8 cellular contexts compared by ENCODE assay signal in the genomic region with DNA sequence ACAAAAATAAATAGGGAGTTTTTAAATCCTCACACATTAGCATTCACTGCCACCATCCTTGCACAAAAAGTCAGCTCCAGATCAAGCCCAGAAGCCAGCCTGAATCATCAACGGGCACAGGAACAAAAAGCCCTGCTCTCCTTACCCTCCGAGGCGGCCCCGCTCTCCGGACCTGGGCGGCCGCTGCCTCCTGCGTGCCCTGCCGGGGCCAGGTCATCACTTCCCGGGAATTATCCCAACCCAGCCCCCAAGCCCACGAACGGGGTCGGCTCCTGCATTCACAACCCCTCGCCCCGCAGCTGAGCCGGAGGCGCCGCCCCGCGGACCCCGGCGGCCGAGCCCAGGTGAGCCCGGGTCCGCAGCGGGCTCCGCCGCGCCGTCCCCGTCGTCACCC. TPM values are rescaled to one million over a fixed set of nuclear protein-coding genes. Genes with fewer than 3 reads are reported as not detected.
DNase-seq lines count a peak whose midpoint lies in the region; ATAC-seq and TF ChIP-seq lines count a peak whose summit lies in the region.

No MANE protein-coding gene starts in this region.

- intact Hi-C loops in left cardiac atrium (cut with DNase I) (no loop called here), left ventricle myocardium superior (cut with micrococcal nuclease) (no loop called here)

- no peaks in the 10 kb centered on the region for H3K9me3 Mint-ChIP-seq in activated naive CD8-positive, alpha-beta T cell treated with anti-CD3 and anti-CD28 coated beads, Interleukin-2, amount 10 ng/mL, durations not matched to agents 7 days and 5 days
- H3K9me3 Mint-ChIP-seq in immature natural killer cell: peaks cover 0 to 2% (median 0%) of the 10 kb centered on the region in 6 donors

- POLR2A ChIA-PET in activated naive CD8-positive, alpha-beta T cell treated with anti-CD3 and anti-CD28 coated beads, Interleukin-2, amount 10 ng/mL, durations not matched to agents 7 days and 5 days (lab: Charles Lee): interaction anchor here (0.8 to 8.1 kb wide), 17 partner anchors 9 to 815 kb away, joined by 3 to 298 read pairs (median 6); partner anchors contain the start of genes ADGRE5, ASF1B, BRD4 and TECR
- POLR2A ChIA-PET in GM10248 (lab: Yijun Ruan, JAX): interaction anchor here (0.6 to 1.6 kb wide), 10 partner anchors 8 to 482 kb away, joined by 3 to 6 read pairs (median 4); no protein-coding TSS in a partner anchor

- no peak for TF ChIP-seq CTCF in GM10248 (IDR thresholded peaks at IDR 0.05; ENCODE audit: control extremely low read depth, extremely low read depth, low read depth, missing control alignments)

- peaks cover 28% of the 10 kb centered on the region for H3K36me3 Mint-ChIP-seq in activated naive CD8-positive, alpha-beta T cell treated with anti-CD3 and anti-CD28 coated beads, Interleukin-2, amount 10 ng/mL, durations not matched to agents 7 days and 5 days
- H3K36me3 Mint-ChIP-seq in immature natural killer cell: peaks cover 17 to 24% (median 20%) of the 10 kb centered on the region in 3 donors

- peak overlapping the region; percentile 92 for H3K4me3 Mint-ChIP-seq in activated naive CD8-positive, alpha-beta T cell treated with anti-CD3 and anti-CD28 coated beads, Interleukin-2, amount 10 ng/mL, durations not matched to agents 7 days and 5 days
- peak overlapping the region; percentile 90 to 96 (median 90) for H3K4me3 Mint-ChIP-seq in immature natural killer cell

- peaks cover 55% of the 10 kb centered on the region for H3K4me1 Mint-ChIP-seq in activated naive CD8-positive, alpha-beta T cell treated with anti-CD3 and anti-CD28 coated beads, Interleukin-2, amount 10 ng/mL, durations not matched to agents 7 days and 5 days
- H3K4me1 Mint-ChIP-seq in immature natural killer cell: peaks cover 57% of the 10 kb centered on the region in 2 donors

- CTCF ChIA-PET in GM10248 (lab: Yijun Ruan, JAX): interaction anchor here (0.9 to 2.0 kb wide), 4 partner anchors 11 to 57 kb away, joined by 3 to 10 read pairs (median 7); no protein-coding TSS in a partner anchor

- ATAC-seq in left cardiac atrium: peak; percentile 0 to 1
- no peak for ATAC-seq in left ventricle myocardium superior
- ATAC-seq in activated naive CD8-positive, alpha-beta T cell treated with anti-CD3 and anti-CD28 coated beads, Interleukin-2, amount 10 ng/mL, durations not matched to agents 7 days and 5 days (ENCODE audit: low read depth): no peak

- peak overlapping the region; percentile 100 for H3K27ac ChIP-seq in substantia nigra (ENCODE audit: low read depth, low read length, poor library complexity, severe bottlenecking)

- no peaks in the 10 kb centered on the region for H3K27me3 Mint-ChIP-seq in activated naive CD8-positive, alpha-beta T cell treated with anti-CD3 and anti-CD28 coated beads, Interleukin-2, amount 10 ng/mL, durations not matched to agents 7 days and 5 days
- peaks cover 11 to 31% (median 31%) of the 10 kb centered on the region in 3 donors for H3K27me3 Mint-ChIP-seq in immature natural killer cell (ENCODE audit: low read depth in 3 of 3)

- peak overlapping the region; percentile 97 for H3K27ac Mint-ChIP-seq in activated naive CD8-positive, alpha-beta T cell treated with anti-CD3 and anti-CD28 coated beads, Interleukin-2, amount 10 ng/mL, durations not matched to agents 7 days and 5 days
- H3K27ac Mint-ChIP-seq in immature natural killer cell: peak overlapping the region; percentile 87 to 94 (median 92)

- DNase-seq in left cardiac atrium (peak; percentile 56), left ventricle myocardium superior (no peak), immature natural killer cell (no peak), substantia nigra (lab: John Stamatoyannopoulos, UW) (peak in 7 of 49 donors; percentile 42 to 95 (median 55)), GM10248 (ENCODE audit: extremely low spot score) (no peak), NCI-H524 (lab: John Stamatoyannopoulos, UW) (no peak), RKO (ENCODE audit: low spot score) (no peak)
- no peak for DNase-seq in activated naive CD8-positive, alpha-beta T cell treated with anti-CD3 and anti-CD28 coated beads, Interleukin-2, amount 10 ng/mL, durations not matched to agents 7 days and 5 days

RNA-seq across cellular contexts. Expression of gene DNAJB1, which starts 0.8 kb away (rescaled TPM):
- total RNA-seq in left cardiac atrium (10 to 100 TPM; 50.7 to 70.5 TPM), left ventricle myocardium superior (47.9 TPM)
- total RNA-seq in activated naive CD8-positive, alpha-beta T cell treated with anti-CD3 and anti-CD28 coated beads, Interleukin-2, amount 10 ng/mL, durations not matched to agents 7 days and 5 days: 100 to 1,000 TPM; 103 to 110 TPM
- 100 to 1,000 TPM; 116 to 164 (median 120) TPM for polyA plus RNA-seq in immature natural killer cell

RNA-seq across cellular contexts. Expression of gene TECR, which starts 12.0 kb away (rescaled TPM):
- total RNA-seq in left cardiac atrium: 100 to 1,000 TPM in 1 of 2 donors, 10 to 100 TPM in 1; 85.7 to 108 TPM
- total RNA-seq in left ventricle myocardium superior: 86.4 TPM
- total RNA-seq in activated naive CD8-positive, alpha-beta T cell treated with anti-CD3 and anti-CD28 coated beads, Interleukin-2, amount 10 ng/mL, durations not matched to agents 7 days and 5 days: 100 to 1,000 TPM; 161 to 168 TPM
- polyA plus RNA-seq in immature natural killer cell: 100 to 1,000 TPM; 203 to 317 (median 289) TPM

RNA-seq across cellular contexts. Expression of gene GIPC1, which starts 21.5 kb away (rescaled TPM):
- total RNA-seq in left cardiac atrium (10 to 100 TPM; 49.7 to 49.8 TPM), left ventricle myocardium superior (55.9 TPM)
- total RNA-seq in activated naive CD8-positive, alpha-beta T cell treated with anti-CD3 and anti-CD28 coated beads, Interleukin-2, amount 10 ng/mL, durations not matched to agents 7 days and 5 days: 10 to 100 TPM; 31.7 to 32.4 TPM
- 10 to 100 TPM; 42.0 to 49.0 (median 47.0) TPM for polyA plus RNA-seq in immature natural killer cell

RNA-seq across cellular contexts. Expression of gene PTGER1, which starts 42.3 kb away (rescaled TPM):
- total RNA-seq in left cardiac atrium: under 1 TPM; 0.24 to 0.97 TPM
- not detected for total RNA-seq in left ventricle myocardium superior
- total RNA-seq in activated naive CD8-positive, alpha-beta T cell treated with anti-CD3 and anti-CD28 coated beads, Interleukin-2, amount 10 ng/mL, durations not matched to agents 7 days and 5 days: under 1 TPM; 0.34 to 0.36 TPM
- polyA plus RNA-seq in immature natural killer cell: 1 to 10 TPM in 1 of 3 donors, under 1 TPM in 1, not detected in 1; 0.17 to 1.2 TPM

RNA-seq across cellular contexts. Expression of gene NDUFB7, which starts 54.4 kb away (rescaled TPM):
- 100 to 1,000 TPM; 357 to 393 TPM for total RNA-seq in left cardiac atrium
- 546 TPM for total RNA-seq in left ventricle myocardium superior
- 100 to 1,000 TPM in 1 of 2 experiments, 10 to 100 TPM in 1; 90.7 to 108 TPM for total RNA-seq in activated naive CD8-positive, alpha-beta T cell treated with anti-CD3 and anti-CD28 coated beads, Interleukin-2, amount 10 ng/mL, durations not matched to agents 7 days and 5 days
- 100 to 1,000 TPM; 400 to 782 (median 502) TPM for polyA plus RNA-seq in immature natural killer cell

Comparison
In these comparisons a context has a peak if more than half of its experiments do, and no peak if none do; other contexts are left out.
1. ATAC-seq: peak in left cardiac atrium (2 of 2); none in left ventricle myocardium superior (single experiment) and activated naive CD8-positive, alpha-beta T cell treated with anti-CD3 and anti-CD28 coated beads, Interleukin-2, amount 10 ng/mL, durations not matched to agents 7 days and 5 days (single experiment).